ENCODE assay signal across 1 cellular context in genomic region chr3:155876037-155876436, GRCh38.
TF ChIP-seq lines count a peak whose summit lies in the region.

No MANE protein-coding gene starts in this region.

TF ChIP-seq in GM23338, 12 proteins besides CTCF, POLR2A, EP300 and RAD21 (continued from another document):
- TF ChIP-seq ZNF462 (CRISPR knock-in tag; IDR thresholded peaks at IDR 0.05) (no peak), ZNF331 (CRISPR knock-in tag; IDR thresholded peaks at IDR 0.05; ENCODE audit: low read depth) (no peak), ZNF114 (CRISPR knock-in tag; IDR thresholded peaks at IDR 0.05) (no peak), EZH2 (IDR thresholded peaks at IDR 0.05; ENCODE audit: low read depth, unreplicated experiment) (no peak), POLR2AphosphoS5 (IDR thresholded peaks at IDR 0.05; ENCODE audit: low read depth) (no peak), NANOG (IDR thresholded peaks at IDR 0.05; ENCODE audit: borderline replicate concordance) (no peak), STAT1 (IDR thresholded peaks at IDR 0.05; ENCODE audit: unreplicated experiment) (no peak), EZH2phosphoT487 (IDR thresholded peaks at IDR 0.05; ENCODE audit: unreplicated experiment) (no peak), ETS1 (IDR thresholded peaks at IDR 0.05) (no peak), JUNB (IDR thresholded peaks at IDR 0.05; ENCODE audit: unreplicated experiment) (no peak), CREB1 (CRISPR knock-in tag; IDR thresholded peaks at IDR 0.05; ENCODE audit: low read depth) (no peak)
